18 cellular contexts compared by ENCODE assay signal in genomic region chr1:200660719-200661118, GRCh38. TPM values are rescaled to one million over a fixed set of nuclear protein-coding genes. Genes with fewer than 3 reads are reported as not detected.
DNase-seq lines count a peak whose midpoint lies in the region; ATAC-seq and TF ChIP-seq lines count a peak whose summit lies in the region.
"Had no signal": no experiment of that assay in that cellular context is flagged by ENCODE, and none has a peak within 500 bp of the region (broad histone marks: within the 10 kb centered on the region; RNA-seq: fewer than 3 reads in every experiment).

No MANE protein-coding gene starts in this region.

- H3K4me3 ChIP-seq in heart left ventricle (no peak overlapping the region), ovary (no peak overlapping the region)

- H3K27ac Mint-ChIP-seq in T-helper 17 cell = peak overlapping the region; percentile 82

- intact Hi-C loops in heart left ventricle (cut with DNase I) = loop anchor here in 1 of 10 donors (5.0 kb wide), 1 partner anchor 33 kb away; no protein-coding TSS in a partner anchor
- intact Hi-C loops in ovary (cut with DNase I) = loop anchor here in 1 of 4 donors (10.0 kb wide), 1 partner anchor 144 kb away; no protein-coding TSS in a partner anchor

- no peak for TF ChIP-seq POLR2A in heart left ventricle (IDR thresholded peaks at IDR 0.05)
- TF ChIP-seq POLR2A in ovary (IDR thresholded peaks at IDR 0.05) = no peak

- H3K36me3 ChIP-seq in heart left ventricle = peaks cover 0 to 98% (median 95%) of the 10 kb centered on the region in 9 donors
- H3K36me3 ChIP-seq in ovary = no peaks in the 10 kb centered on the region

- ATAC-seq in T-helper 17 cell = no peak
- ATAC-seq in heart left ventricle = peak in 1 of 4 donors; percentile 39
- no peak for ATAC-seq in GM19452 (IDR thresholded peaks at IDR 0.05; ENCODE audit: unreplicated experiment)
- ATAC-seq in GM18870 (IDR thresholded peaks at IDR 0.05; ENCODE audit: unreplicated experiment) = no peak
- ATAC-seq: PC-3 had no signal

- H3K36me3 Mint-ChIP-seq in T-helper 17 cell (ENCODE audit: low read depth) = peaks cover 20% of the 10 kb centered on the region

- no peak overlapping the region for H3K4me3 Mint-ChIP-seq in T-helper 17 cell

- no peak overlapping the region for H3K27ac ChIP-seq in heart left ventricle
- H3K27ac ChIP-seq in ovary = no peak overlapping the region

- no peaks in the 10 kb centered on the region for H3K27me3 ChIP-seq in heart left ventricle
- H3K27me3 ChIP-seq in ovary = no peaks in the 10 kb centered on the region

- 77 to 86% (median 80%) methylated on average over 6 of the region's 6 CpGs for WGBS in heart left ventricle, 4 donors
- 76 to 84% (median 83%) methylated on average over 6 of the region's 6 CpGs for WGBS in ovary, 3 donors

- H3K4me1 ChIP-seq in heart left ventricle = peaks cover 0 to 25% (median 9%) of the 10 kb centered on the region in 12 donors
- peaks cover 5% of the 10 kb centered on the region for H3K4me1 ChIP-seq in ovary (ENCODE audit: insufficient read depth)

- H3K9me3 ChIP-seq in T-helper 17 cell (ENCODE audit: control insufficient read depth, low read length, poor library complexity, severe bottlenecking) = no peaks in the 10 kb centered on the region
- no peaks in the 10 kb centered on the region for H3K9me3 ChIP-seq in heart left ventricle
- H3K9me3 ChIP-seq in ovary = no peaks in the 10 kb centered on the region

- TF ChIP-seq EP300 in ovary (IDR thresholded peaks at IDR 0.05) = no peak

- peaks cover 33% of the 10 kb centered on the region for H3K4me1 Mint-ChIP-seq in T-helper 17 cell

- H3K27me3 Mint-ChIP-seq in T-helper 17 cell = no peaks in the 10 kb centered on the region

- TF ChIP-seq CTCF in heart left ventricle (IDR thresholded peaks at IDR 0.05) (no peak), ovary (IDR thresholded peaks at IDR 0.05) (no peak)

- DNase-seq in AG20443 (ENCODE audit: low spot score) (peak; percentile 14), T-helper 17 cell (no peak), heart left ventricle (peak in 4 of 5 donors; percentile 29 to 46 (median 34)), ovary (peak in 3 of 5 donors; percentile 28 to 60 (median 29)), SKM-1 treated with dmso at 0.1 percent for 144 hours (lab: John Stamatoyannopoulos, UW; ENCODE audit: unreplicated experiment) (no peak), superior temporal gyrus (ENCODE audit: extremely low spot score) (no peak)
- DNase-seq: Calu3, DMS79 treated with DMSO at 0.1 percent for 48 hours, GF-D8, KBM-7, NCI-H1092 treated with DMSO at 0.1 percent for 48 hours, NCI-H1694 treated with DMSO at 0.1 percent for 48 hours, NCI-H446 treated with DMSO at 0.1 percent for 48 hours, NCI-H748 treated with DMSO at 0.1 percent for 48 hours, PC-3, SHP77 had no signal

RNA-seq across cellular contexts. Expression of gene DDX59, which starts 9.0 kb away (rescaled TPM):
- total RNA-seq in T-helper 17 cell (10 to 100 TPM; 24.0 to 29.4 TPM), heart left ventricle (10 to 100 TPM; 12.9 to 21.6 (median 15.9) TPM), ovary (10 to 100 TPM; 16.4 to 25.6 (median 19.5) TPM)
- polyA plus RNA-seq in heart left ventricle (10 to 100 TPM in 1 of 2 donors, 1 to 10 TPM in 1; 10.0 to 15.5 TPM), ovary (10 to 100 TPM; 17.6 to 29.1 TPM)

RNA-seq across cellular contexts. Expression of gene KIF14, which starts 40.2 kb away (rescaled TPM):
- under 1 TPM; 0.08 to 0.12 TPM for total RNA-seq in T-helper 17 cell
- 1 to 10 TPM in 1 of 9 donors, under 1 TPM in 7, not detected in 1; 0.04 to 2.0 (median 0.14) TPM for total RNA-seq in heart left ventricle
- polyA plus RNA-seq in heart left ventricle = under 1 TPM in 1 of 2 donors, not detected in 1; 0.04 TPM
- under 1 TPM in 5 of 7 donors, not detected in 2; 0.03 to 0.40 (median 0.11) TPM for total RNA-seq in ovary
- under 1 TPM; 0.06 to 0.23 TPM for polyA plus RNA-seq in ovary

Comparison
In these comparisons a context has a peak if more than half of its experiments do, and no peak if none do; other contexts are left out.
1. DNase-seq: peak in AG20443 (single experiment), heart left ventricle (4 of 5) and ovary (3 of 5); none in T-helper 17 cell (0 of 3), SKM-1 treated with dmso at 0.1 percent for 144 hours (single experiment) and superior temporal gyrus (single experiment).